Comparison of ENCODE assay signal across 1 cellular context in the genomic region with DNA sequence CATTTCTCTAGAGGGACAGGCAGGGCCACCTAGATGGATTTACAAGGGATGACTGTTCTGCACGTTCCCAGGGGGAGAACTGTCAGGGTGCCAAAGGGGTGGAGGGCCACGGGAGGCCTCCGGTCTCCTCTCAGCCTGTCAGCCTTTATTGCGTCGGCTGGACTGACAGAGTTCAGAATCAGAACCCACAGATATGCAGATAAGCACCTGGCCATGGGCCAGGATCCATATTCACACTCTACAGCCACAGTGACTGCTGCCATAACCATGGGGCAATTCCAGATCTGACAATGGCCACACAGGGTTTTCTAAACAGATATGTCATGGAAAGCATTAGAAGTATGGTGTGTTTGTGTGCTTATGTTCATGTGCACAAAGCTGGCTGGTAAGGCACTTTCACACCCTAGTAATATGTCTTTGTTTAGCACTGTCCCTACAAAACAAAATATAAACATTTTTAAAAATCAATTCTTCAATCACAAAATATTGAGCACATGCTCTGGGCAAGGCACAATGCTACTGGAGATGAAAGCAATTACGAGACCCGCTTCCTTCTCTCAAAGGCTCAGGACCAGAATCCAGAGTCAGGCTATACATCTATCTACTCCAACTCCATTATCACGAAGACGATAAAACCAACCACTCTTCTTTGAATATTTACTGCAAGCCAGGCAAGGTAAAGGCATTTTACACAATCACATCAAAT.
TF ChIP-seq lines count a peak whose summit lies in the region.

No MANE protein-coding gene starts in this region.

TF ChIP-seq in HepG2, 621 proteins besides CTCF, POLR2A, EP300 and RAD21 (continued from another document and continues in another):
- TF ChIP-seq, protein P1, sequence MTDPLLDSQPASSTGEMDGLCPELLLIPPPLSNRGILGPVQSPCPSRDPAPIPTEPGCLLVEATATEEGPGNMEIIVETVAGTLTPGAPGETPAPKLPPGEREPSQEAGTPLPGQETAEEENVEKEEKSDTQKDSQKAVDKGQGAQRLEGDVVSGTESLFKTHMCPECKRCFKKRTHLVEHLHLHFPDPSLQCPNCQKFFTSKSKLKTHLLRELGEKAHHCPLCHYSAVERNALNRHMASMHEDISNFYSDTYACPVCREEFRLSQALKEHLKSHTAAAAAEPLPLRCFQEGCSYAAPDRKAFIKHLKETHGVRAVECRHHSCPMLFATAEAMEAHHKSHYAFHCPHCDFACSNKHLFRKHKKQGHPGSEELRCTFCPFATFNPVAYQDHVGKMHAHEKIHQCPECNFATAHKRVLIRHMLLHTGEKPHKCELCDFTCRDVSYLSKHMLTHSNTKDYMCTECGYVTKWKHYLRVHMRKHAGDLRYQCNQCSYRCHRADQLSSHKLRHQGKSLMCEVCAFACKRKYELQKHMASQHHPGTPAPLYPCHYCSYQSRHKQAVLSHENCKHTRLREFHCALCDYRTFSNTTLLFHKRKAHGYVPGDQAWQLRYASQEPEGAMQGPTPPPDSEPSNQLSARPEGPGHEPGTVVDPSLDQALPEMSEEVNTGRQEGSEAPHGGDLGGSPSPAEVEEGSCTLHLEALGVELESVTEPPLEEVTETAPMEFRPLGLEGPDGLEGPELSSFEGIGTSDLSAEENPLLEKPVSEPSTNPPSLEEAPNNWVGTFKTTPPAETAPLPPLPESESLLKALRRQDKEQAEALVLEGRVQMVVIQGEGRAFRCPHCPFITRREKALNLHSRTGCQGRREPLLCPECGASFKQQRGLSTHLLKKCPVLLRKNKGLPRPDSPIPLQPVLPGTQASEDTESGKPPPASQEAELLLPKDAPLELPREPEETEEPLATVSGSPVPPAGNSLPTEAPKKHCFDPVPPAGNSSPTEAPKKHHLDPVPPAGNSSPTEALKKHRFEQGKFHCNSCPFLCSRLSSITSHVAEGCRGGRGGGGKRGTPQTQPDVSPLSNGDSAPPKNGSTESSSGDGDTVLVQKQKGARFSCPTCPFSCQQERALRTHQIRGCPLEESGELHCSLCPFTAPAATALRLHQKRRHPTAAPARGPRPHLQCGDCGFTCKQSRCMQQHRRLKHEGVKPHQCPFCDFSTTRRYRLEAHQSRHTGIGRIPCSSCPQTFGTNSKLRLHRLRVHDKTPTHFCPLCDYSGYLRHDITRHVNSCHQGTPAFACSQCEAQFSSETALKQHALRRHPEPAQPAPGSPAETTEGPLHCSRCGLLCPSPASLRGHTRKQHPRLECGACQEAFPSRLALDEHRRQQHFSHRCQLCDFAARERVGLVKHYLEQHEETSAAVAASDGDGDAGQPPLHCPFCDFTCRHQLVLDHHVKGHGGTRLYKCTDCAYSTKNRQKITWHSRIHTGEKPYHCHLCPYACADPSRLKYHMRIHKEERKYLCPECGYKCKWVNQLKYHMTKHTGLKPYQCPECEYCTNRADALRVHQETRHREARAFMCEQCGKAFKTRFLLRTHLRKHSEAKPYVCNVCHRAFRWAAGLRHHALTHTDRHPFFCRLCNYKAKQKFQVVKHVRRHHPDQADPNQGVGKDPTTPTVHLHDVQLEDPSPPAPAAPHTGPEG (CRISPR knock-in tag; IDR thresholded peaks at IDR 0.05) = no peak
- no peak for TF ChIP-seq DMAP1 (CRISPR knock-in tag; IDR thresholded peaks at IDR 0.05)
- no peak for TF ChIP-seq SKI (IDR thresholded peaks at IDR 0.05; ENCODE audit: partially characterized antibody)
- no peak for TF ChIP-seq PLRG1 (conservative IDR thresholded peaks at IDR 0.05)
- TF ChIP-seq, protein P2, sequence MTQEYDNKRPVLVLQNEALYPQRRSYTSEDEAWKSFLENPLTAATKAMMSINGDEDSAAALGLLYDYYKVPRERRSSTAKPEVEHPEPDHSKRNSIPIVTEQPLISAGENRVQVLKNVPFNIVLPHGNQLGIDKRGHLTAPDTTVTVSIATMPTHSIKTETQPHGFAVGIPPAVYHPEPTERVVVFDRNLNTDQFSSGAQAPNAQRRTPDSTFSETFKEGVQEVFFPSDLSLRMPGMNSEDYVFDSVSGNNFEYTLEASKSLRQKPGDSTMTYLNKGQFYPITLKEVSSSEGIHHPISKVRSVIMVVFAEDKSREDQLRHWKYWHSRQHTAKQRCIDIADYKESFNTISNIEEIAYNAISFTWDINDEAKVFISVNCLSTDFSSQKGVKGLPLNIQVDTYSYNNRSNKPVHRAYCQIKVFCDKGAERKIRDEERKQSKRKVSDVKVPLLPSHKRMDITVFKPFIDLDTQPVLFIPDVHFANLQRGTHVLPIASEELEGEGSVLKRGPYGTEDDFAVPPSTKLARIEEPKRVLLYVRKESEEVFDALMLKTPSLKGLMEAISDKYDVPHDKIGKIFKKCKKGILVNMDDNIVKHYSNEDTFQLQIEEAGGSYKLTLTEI (CRISPR knock-in tag; conservative IDR thresholded peaks at IDR 0.05) = no peak
- no peak for TF ChIP-seq ZNF367 (CRISPR knock-in tag; IDR thresholded peaks at IDR 0.05; ENCODE audit: borderline replicate concordance)
- no peak for TF ChIP-seq ZNF879 (CRISPR knock-in tag; IDR thresholded peaks at IDR 0.05)
- TF ChIP-seq, protein P3, sequence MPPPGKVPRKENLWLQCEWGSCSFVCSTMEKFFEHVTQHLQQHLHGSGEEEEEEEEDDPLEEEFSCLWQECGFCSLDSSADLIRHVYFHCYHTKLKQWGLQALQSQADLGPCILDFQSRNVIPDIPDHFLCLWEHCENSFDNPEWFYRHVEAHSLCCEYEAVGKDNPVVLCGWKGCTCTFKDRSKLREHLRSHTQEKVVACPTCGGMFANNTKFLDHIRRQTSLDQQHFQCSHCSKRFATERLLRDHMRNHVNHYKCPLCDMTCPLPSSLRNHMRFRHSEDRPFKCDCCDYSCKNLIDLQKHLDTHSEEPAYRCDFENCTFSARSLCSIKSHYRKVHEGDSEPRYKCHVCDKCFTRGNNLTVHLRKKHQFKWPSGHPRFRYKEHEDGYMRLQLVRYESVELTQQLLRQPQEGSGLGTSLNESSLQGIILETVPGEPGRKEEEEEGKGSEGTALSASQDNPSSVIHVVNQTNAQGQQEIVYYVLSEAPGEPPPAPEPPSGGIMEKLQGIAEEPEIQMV (CRISPR knock-in tag; IDR thresholded peaks at IDR 0.05; ENCODE audit: low read depth) = no peak
- no peak for TF ChIP-seq ZNF569 (CRISPR knock-in tag; IDR thresholded peaks at IDR 0.05; ENCODE audit: borderline replicate concordance)
- TF ChIP-seq, protein P4, sequence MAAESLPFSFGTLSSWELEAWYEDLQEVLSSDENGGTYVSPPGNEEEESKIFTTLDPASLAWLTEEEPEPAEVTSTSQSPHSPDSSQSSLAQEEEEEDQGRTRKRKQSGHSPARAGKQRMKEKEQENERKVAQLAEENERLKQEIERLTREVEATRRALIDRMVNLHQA (CRISPR knock-in tag; IDR thresholded peaks at IDR 0.05) = no peak
- TF ChIP-seq KAT8 (CRISPR knock-in tag; IDR thresholded peaks at IDR 0.05) = peak; percentile 51; the same call in 1 of the 2 replicates
- TF ChIP-seq, protein P5, sequence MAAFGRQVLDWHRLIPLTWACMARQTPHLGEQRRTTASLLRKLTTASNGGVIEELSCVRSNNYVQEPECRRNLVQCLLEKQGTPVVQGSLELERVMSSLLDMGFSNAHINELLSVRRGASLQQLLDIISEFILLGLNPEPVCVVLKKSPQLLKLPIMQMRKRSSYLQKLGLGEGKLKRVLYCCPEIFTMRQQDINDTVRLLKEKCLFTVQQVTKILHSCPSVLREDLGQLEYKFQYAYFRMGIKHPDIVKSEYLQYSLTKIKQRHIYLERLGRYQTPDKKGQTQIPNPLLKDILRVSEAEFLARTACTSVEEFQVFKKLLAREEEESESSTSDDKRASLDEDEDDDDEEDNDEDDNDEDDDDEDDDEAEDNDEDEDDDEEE (CRISPR knock-in tag; IDR thresholded peaks at IDR 0.05) = 0 out of 2 replicates have a peak, but pooled peaks have one; percentile 23
- no peak for TF ChIP-seq KAT2B (IDR thresholded peaks at IDR 0.05; ENCODE audit: borderline replicate concordance, low read depth, low read length)
- TF ChIP-seq, protein P6, sequence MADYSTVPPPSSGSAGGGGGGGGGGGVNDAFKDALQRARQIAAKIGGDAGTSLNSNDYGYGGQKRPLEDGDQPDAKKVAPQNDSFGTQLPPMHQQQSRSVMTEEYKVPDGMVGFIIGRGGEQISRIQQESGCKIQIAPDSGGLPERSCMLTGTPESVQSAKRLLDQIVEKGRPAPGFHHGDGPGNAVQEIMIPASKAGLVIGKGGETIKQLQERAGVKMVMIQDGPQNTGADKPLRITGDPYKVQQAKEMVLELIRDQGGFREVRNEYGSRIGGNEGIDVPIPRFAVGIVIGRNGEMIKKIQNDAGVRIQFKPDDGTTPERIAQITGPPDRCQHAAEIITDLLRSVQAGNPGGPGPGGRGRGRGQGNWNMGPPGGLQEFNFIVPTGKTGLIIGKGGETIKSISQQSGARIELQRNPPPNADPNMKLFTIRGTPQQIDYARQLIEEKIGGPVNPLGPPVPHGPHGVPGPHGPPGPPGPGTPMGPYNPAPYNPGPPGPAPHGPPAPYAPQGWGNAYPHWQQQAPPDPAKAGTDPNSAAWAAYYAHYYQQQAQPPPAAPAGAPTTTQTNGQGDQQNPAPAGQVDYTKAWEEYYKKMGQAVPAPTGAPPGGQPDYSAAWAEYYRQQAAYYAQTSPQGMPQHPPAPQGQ (CRISPR knock-in tag; IDR thresholded peaks at IDR 0.05; ENCODE audit: borderline replicate concordance) = no peak
- TF ChIP-seq, protein P7, sequence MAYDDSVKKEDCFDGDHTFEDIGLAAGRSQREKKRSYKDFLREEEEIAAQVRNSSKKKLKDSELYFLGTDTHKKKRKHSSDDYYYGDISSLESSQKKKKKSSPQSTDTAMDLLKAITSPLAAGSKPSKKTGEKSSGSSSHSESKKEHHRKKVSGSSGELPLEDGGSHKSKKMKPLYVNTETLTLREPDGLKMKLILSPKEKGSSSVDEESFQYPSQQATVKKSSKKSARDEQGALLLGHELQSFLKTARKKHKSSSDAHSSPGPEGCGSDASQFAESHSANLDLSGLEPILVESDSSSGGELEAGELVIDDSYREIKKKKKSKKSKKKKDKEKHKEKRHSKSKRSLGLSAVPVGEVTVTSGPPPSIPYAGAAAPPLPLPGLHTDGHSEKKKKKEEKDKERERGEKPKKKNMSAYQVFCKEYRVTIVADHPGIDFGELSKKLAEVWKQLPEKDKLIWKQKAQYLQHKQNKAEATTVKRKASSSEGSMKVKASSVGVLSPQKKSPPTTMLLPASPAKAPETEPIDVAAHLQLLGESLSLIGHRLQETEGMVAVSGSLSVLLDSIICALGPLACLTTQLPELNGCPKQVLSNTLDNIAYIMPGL (CRISPR knock-in tag; IDR thresholded peaks at IDR 0.05; ENCODE audit: borderline replicate concordance in 1 of 2, low read depth in 1 of 2) = 0 out of 4 replicates have a peak, but pooled peaks of 1 of the 2 experiments have one; percentile 48
- TF ChIP-seq, protein P8, sequence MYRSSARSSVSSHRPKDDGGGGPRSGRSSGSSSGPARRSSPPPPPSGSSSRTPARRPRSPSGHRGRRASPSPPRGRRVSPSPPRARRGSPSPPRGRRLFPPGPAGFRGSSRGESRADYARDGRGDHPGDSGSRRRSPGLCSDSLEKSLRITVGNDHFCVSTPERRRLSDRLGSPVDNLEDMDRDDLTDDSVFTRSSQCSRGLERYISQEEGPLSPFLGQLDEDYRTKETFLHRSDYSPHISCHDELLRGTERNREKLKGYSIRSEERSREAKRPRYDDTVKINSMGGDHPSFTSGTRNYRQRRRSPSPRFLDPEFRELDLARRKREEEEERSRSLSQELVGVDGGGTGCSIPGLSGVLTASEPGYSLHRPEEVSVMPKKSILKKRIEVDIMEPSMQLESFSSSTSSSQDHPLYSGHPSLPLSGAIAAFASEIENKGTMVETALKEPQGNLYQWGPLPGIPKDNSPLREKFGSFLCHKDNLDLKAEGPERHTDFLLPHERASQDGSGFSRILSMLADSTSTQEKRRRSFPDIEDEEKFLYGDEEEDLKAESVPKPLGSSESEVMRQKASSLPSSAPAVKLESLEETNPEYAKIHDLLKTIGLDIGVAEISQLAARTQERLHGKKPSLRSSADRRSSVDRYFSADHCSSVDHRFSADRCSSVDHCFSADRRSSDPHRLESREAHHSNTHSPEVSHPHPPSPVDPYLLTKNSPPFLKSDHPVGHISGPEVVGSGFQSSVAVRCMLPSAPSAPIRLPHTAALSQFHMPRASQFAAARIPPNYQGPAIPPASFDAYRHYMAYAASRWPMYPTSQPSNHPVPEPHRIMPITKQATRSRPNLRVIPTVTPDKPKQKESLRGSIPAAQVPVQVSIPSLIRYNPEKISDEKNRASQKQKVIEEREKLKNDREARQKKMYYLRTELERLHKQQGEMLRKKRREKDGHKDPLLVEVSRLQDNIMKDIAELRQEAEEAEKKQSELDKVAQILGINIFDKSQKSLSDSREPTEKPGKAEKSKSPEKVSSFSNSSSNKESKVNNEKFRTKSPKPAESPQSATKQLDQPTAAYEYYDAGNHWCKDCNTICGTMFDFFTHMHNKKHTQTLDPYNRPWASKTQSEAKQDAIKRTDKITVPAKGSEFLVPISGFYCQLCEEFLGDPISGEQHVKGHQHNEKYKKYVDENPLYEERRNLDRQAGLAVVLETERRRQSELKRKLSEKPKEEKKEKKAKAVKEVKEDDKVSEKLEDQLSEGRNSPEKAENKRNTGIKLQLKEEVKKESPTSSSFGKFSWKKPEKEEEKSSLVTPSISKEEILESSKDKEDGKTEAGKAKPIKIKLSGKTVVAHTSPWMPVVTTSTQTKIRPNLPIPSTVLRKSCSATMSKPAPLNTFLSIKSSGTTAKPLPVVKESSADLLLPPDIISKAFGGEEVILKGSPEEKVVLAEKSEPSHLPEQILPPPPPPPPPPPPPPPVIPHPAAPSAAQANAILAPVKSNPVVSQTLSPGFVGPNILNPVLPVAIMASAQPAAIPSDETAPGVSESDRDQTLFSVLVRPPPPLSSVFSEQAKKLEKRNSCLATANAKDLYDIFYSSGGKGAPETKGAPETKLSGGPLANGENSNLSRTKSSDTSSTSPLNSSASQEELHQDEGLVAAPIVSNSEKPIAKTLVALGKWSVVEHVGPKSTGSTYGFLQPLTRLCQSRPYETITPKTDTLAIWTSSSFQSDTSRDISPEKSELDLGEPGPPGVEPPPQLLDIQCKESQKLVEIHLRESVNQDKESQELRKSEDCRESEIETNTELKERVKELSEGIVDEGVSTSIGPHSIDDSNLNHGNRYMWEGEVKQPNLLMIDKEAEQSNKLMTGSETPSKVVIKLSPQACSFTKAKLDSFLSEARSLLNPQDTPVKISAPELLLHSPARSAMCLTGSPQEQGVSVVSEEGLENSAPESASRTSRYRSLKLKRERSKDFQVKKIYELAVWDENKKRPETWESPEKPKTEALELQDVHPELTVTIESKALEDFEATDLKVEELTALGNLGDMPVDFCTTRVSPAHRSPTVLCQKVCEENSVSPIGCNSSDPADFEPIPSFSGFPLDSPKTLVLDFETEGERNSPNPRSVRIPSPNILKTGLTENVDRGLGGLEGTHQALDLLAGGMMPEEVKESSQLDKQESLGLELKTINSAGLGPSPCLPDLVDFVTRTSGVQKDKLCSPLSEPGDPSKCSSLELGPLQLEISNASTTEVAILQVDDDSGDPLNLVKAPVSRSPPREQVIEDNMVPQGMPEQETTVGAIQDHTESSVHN (CRISPR knock-in tag; IDR thresholded peaks at IDR 0.05) = no peak
- TF ChIP-seq KDM5A (IDR thresholded peaks at IDR 0.05; ENCODE audit: borderline replicate concordance, low read length) = no peak
- no peak for TF ChIP-seq TAF15 (IDR thresholded peaks at IDR 0.05; ENCODE audit: low read depth, low read length, poor library complexity, severe bottlenecking)
- no peak for TF ChIP-seq ZKSCAN5 (CRISPR knock-in tag; IDR thresholded peaks at IDR 0.05)
- TF ChIP-seq, protein P9, sequence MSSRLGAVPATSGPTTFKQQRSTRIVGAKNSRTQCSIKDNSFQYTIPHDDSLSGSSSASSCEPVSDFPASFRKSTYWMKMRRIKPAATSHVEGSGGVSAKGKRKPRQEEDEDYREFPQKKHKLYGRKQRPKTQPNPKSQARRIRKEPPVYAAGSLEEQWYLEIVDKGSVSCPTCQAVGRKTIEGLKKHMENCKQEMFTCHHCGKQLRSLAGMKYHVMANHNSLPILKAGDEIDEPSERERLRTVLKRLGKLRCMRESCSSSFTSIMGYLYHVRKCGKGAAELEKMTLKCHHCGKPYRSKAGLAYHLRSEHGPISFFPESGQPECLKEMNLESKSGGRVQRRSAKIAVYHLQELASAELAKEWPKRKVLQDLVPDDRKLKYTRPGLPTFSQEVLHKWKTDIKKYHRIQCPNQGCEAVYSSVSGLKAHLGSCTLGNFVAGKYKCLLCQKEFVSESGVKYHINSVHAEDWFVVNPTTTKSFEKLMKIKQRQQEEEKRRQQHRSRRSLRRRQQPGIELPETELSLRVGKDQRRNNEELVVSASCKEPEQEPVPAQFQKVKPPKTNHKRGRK (CRISPR knock-in tag; IDR thresholded peaks at IDR 0.05) = no peak
- no peak for TF ChIP-seq PHF5A (CRISPR knock-in tag; IDR thresholded peaks at IDR 0.05; ENCODE audit: low read depth, unreplicated experiment)
- TF ChIP-seq SOX5 (CRISPR knock-in tag; IDR thresholded peaks at IDR 0.05; ENCODE audit: borderline replicate concordance) = peak; percentile 80; the same call in 1 of the 2 replicates
